20 cellular contexts compared by ENCODE assay signal in genomic region chr6:1337791-1338190, GRCh38. TPM values are rescaled to one million over a fixed set of nuclear protein-coding genes. Genes with fewer than 3 reads are reported as not detected.
DNase-seq lines count a peak whose midpoint lies in the region; ATAC-seq lines count a peak whose summit lies in the region.
"Had no signal": no experiment of that assay in that cellular context is flagged by ENCODE, and none has a peak within 500 bp of the region (broad histone marks: within the 10 kb centered on the region; RNA-seq: fewer than 3 reads in every experiment).

No MANE protein-coding gene starts in this region.

- no peaks in the 10 kb centered on the region for H3K36me3 Mint-ChIP-seq in activated naive CD4-positive, alpha-beta T cell treated with anti-CD3 and anti-CD28 coated beads, Interleukin-2, amount 50 U/mL, for 72 hours
- H3K36me3 Mint-ChIP-seq: CD8-positive, alpha-beta memory T cell had no signal

- no peaks in the 10 kb centered on the region for H3K9me3 Mint-ChIP-seq in activated naive CD4-positive, alpha-beta T cell treated with anti-CD3 and anti-CD28 coated beads, Interleukin-2, amount 50 U/mL, for 72 hours
- H3K9me3 Mint-ChIP-seq: CD8-positive, alpha-beta memory T cell; H9 had no signal

- no peak for ATAC-seq in HG03135 (IDR thresholded peaks at IDR 0.05; ENCODE audit: unreplicated experiment)
- no peak for ATAC-seq in HG02840 (IDR thresholded peaks at IDR 0.05; ENCODE audit: low FRiP score, unreplicated experiment)
- ATAC-seq in activated naive CD4-positive, alpha-beta T cell treated with anti-CD3 and anti-CD28 coated beads, Interleukin-2, amount 50 U/mL, for 72 hours: no peak

- peak; percentile 14 for DNase-seq in AG08395 (ENCODE audit: low spot score)
- DNase-seq in HCEC 1CT: peak; percentile 34
- peak; percentile 75 for DNase-seq in RPMI7951 (ENCODE audit: low read depth)
- peak; percentile 69 for DNase-seq in fibroblast of peridontal ligament (ENCODE audit: extremely low read depth)
- DNase-seq in T1000 (lab: John Stamatoyannopoulos, UW): no peak
- DNase-seq in activated naive CD4-positive, alpha-beta T cell treated with anti-CD3 and anti-CD28 coated beads, Interleukin-2, amount 50 U/mL, for 72 hours (ENCODE audit: low spot score in 2 of 2): no peak
- DNase-seq: ACHN; Calu3; CD8-positive, alpha-beta memory T cell; DMS153; GDM1; H9; NCI-H1694; NCI-H446; NCI-H526; SIG-M5; SK-N-SH had no signal

- no peak overlapping the region for H3K27ac Mint-ChIP-seq in activated naive CD4-positive, alpha-beta T cell treated with anti-CD3 and anti-CD28 coated beads, Interleukin-2, amount 50 U/mL, for 72 hours
- H3K27ac Mint-ChIP-seq: CD8-positive, alpha-beta memory T cell; H9; IgD-negative memory B cell had no signal

RNA-seq across cellular contexts. Expression of gene FOXQ1, which starts 25.9 kb away (rescaled TPM):
- total RNA-seq in RPMI7951 (2014; rRNA removed; shearing (Covaris generic)): not detected in 2 replicates
- total RNA-seq in activated naive CD4-positive, alpha-beta T cell treated with anti-CD3 and anti-CD28 coated beads, Interleukin-2, amount 50 U/mL, for 72 hours: not detected
- total RNA-seq: CD8-positive, alpha-beta memory T cell had no signal

RNA-seq across cellular contexts. Expression of gene FOXF2, which starts 51.6 kb away (rescaled TPM):
- 1.1 and 2.0 TPM in 2 replicates for total RNA-seq in RPMI7951 (2014; rRNA removed; shearing (Covaris generic))
- not detected for total RNA-seq in activated naive CD4-positive, alpha-beta T cell treated with anti-CD3 and anti-CD28 coated beads, Interleukin-2, amount 50 U/mL, for 72 hours
- total RNA-seq: CD8-positive, alpha-beta memory T cell; H9 had no signal

Comparison
In these comparisons a context has a peak if more than half of its experiments do, and no peak if none do; other contexts are left out.
1. DNase-seq: peak in AG08395 (single experiment), HCEC 1CT (single experiment), RPMI7951 (single experiment) and fibroblast of peridontal ligament (single experiment); none in T1000 (single experiment) and activated naive CD4-positive, alpha-beta T cell treated with anti-CD3 and anti-CD28 coated beads, Interleukin-2, amount 50 U/mL, for 72 hours (0 of 2).